ENCODE assay signal across 1 cellular context in genomic region chr7:6520163-6520981, GRCh38.
A peak's percentile ranks its signal among the peaks of the same experiment; 100 is the strongest.
TF ChIP-seq lines count a peak whose summit lies in the region.

No MANE protein-coding gene starts in this region.

TF ChIP-seq in IMR-90, 13 proteins besides CTCF, POLR2A, EP300 and RAD21:
- TF ChIP-seq MAFK (IDR thresholded peaks at IDR 0.05; ENCODE audit: low read depth, low read length) (no peak), USF2 (IDR thresholded peaks at IDR 0.05; ENCODE audit: low read depth, low read length) (peak; percentile 24; the same call in 1 of the 2 replicates)
